In the genomic region with DNA sequence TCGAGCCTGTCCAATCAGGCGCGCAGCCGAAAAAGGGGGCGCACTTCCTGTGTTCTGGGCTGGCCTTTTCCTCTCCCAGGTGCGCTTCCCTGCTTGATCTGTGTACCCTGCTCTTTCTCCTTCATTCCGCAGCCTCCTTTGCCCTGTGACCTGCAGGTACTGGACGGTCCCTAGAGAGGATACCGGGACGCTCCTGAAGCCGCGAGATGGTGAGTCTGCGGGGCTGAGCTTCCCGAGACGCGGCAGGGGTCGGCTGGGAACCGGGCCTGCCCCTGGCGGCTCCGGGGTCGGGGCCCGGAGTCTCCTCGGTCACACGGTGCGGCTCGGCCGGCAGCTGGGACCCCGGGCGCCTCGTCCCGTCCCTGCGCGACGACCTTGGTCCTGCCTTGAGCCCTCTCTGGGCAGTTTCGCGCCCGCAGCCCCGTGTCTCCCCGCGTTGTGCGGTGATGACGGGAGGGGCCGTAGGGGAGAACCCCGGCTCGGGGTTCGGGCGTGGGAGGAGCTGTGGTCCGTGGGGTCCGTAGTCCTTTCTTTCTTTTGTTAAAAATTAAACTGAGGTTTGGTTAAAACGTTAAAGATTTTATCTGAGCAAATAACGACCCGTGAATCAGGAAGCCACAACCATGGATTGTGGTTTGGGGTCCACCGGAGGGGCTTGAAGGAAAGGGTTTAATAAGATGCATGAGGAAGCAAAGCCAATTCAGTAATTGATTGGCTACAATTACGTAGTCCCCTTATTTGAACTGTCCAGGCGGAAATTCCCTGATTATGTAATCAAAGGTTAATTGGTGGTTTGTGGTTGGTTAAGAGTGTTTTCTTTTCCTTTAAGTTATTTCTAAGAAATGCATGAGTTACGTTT, we compare ENCODE assay signal across 1 cellular context.
TF ChIP-seq lines count a peak whose summit lies in the region.

No MANE protein-coding gene starts in this region.

TF ChIP-seq in HepG2, 621 proteins besides CTCF, POLR2A, EP300 and RAD21 (continued from another document and continues in another):
- TF ChIP-seq, protein P1, sequence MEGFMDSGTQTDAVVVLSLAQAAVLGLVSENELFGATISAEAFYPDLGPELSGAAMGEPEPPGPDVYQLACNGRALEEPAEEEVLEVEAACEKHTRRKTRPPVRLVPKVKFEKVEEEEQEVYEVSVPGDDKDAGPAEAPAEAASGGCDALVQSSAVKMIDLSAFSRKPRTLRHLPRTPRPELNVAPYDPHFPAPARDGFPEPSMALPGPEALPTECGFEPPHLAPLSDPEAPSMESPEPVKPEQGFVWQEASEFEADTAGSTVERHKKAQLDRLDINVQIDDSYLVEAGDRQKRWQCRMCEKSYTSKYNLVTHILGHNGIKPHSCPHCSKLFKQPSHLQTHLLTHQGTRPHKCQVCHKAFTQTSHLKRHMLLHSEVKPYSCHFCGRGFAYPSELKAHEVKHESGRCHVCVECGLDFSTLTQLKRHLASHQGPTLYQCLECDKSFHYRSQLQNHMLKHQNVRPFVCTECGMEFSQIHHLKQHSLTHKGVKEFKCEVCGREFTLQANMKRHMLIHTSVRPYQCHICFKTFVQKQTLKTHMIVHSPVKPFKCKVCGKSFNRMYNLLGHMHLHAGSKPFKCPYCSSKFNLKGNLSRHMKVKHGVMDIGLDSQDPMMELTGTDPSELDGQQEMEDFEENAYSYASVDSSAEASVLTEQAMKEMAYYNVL (CRISPR knock-in tag; IDR thresholded peaks at IDR 0.05; ENCODE audit: borderline replicate concordance) = peak; percentile 93
- TF ChIP-seq MATR3 (CRISPR knock-in tag; IDR thresholded peaks at IDR 0.05) (no peak), ZNF121 (CRISPR knock-in tag; IDR thresholded peaks at IDR 0.05) (0 out of 2 replicates have a peak, but pooled peaks have one; percentile 23), SRSF4 (IDR thresholded peaks at IDR 0.05; ENCODE audit: low read depth, low read length, poor library complexity, severe bottlenecking) (no peak), ATRX (CRISPR knock-in tag; IDR thresholded peaks at IDR 0.05; ENCODE audit: borderline replicate concordance) (no peak), SALL1 (CRISPR knock-in tag; IDR thresholded peaks at IDR 0.05) (peak; percentile 90), ZNF749 (CRISPR knock-in tag; IDR thresholded peaks at IDR 0.05; ENCODE audit: borderline replicate concordance) (peak; percentile 61; the same call in 1 of the 2 replicates), ZBTB8A (CRISPR knock-in tag; IDR thresholded peaks at IDR 0.05; ENCODE audit: borderline replicate concordance, low read depth) (no peak), ZNF746 (CRISPR knock-in tag; IDR thresholded peaks at IDR 0.05) (no peak), TBP (CRISPR knock-in tag; IDR thresholded peaks at IDR 0.05) (no peak), SUZ12 (IDR thresholded peaks at IDR 0.05; ENCODE audit: low read depth, low read length) (no peak), RBAK (CRISPR knock-in tag; IDR thresholded peaks at IDR 0.05) (0 out of 2 replicates have a peak, but pooled peaks have one; percentile 26), ZNF451 (CRISPR knock-in tag; IDR thresholded peaks at IDR 0.05) (peak; percentile 87; the same call in 1 of the 2 replicates), ZNF616 (CRISPR knock-in tag; IDR thresholded peaks at IDR 0.05; ENCODE audit: low read depth) (peak; percentile 68; the same call in 1 of the 2 replicates), AHR (CRISPR knock-in tag; IDR thresholded peaks at IDR 0.05) (no peak), MED1 (CRISPR knock-in tag; IDR thresholded peaks at IDR 0.05) (peak; percentile 59), ZFP36 (IDR thresholded peaks at IDR 0.05; ENCODE audit: borderline replicate concordance, low read depth, low read length, partially characterized antibody) (no peak), MAFG (CRISPR knock-in tag; IDR thresholded peaks at IDR 0.05) (no peak)
- TF ChIP-seq, protein P2, sequence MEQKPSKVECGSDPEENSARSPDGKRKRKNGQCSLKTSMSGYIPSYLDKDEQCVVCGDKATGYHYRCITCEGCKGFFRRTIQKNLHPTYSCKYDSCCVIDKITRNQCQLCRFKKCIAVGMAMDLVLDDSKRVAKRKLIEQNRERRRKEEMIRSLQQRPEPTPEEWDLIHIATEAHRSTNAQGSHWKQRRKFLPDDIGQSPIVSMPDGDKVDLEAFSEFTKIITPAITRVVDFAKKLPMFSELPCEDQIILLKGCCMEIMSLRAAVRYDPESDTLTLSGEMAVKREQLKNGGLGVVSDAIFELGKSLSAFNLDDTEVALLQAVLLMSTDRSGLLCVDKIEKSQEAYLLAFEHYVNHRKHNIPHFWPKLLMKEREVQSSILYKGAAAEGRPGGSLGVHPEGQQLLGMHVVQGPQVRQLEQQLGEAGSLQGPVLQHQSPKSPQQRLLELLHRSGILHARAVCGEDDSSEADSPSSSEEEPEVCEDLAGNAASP (CRISPR knock-in tag; IDR thresholded peaks at IDR 0.05; ENCODE audit: borderline replicate concordance) = peak; percentile 31; the same call in 1 of the 2 replicates
- TF ChIP-seq, protein P3, sequence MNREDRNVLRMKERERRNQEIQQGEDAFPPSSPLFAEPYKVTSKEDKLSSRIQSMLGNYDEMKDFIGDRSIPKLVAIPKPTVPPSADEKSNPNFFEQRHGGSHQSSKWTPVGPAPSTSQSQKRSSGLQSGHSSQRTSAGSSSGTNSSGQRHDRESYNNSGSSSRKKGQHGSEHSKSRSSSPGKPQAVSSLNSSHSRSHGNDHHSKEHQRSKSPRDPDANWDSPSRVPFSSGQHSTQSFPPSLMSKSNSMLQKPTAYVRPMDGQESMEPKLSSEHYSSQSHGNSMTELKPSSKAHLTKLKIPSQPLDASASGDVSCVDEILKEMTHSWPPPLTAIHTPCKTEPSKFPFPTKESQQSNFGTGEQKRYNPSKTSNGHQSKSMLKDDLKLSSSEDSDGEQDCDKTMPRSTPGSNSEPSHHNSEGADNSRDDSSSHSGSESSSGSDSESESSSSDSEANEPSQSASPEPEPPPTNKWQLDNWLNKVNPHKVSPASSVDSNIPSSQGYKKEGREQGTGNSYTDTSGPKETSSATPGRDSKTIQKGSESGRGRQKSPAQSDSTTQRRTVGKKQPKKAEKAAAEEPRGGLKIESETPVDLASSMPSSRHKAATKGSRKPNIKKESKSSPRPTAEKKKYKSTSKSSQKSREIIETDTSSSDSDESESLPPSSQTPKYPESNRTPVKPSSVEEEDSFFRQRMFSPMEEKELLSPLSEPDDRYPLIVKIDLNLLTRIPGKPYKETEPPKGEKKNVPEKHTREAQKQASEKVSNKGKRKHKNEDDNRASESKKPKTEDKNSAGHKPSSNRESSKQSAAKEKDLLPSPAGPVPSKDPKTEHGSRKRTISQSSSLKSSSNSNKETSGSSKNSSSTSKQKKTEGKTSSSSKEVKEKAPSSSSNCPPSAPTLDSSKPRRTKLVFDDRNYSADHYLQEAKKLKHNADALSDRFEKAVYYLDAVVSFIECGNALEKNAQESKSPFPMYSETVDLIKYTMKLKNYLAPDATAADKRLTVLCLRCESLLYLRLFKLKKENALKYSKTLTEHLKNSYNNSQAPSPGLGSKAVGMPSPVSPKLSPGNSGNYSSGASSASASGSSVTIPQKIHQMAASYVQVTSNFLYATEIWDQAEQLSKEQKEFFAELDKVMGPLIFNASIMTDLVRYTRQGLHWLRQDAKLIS (CRISPR knock-in tag; IDR thresholded peaks at IDR 0.05) = no peak; the same call in 1 of the 2 replicates
- TF ChIP-seq, protein P4, sequence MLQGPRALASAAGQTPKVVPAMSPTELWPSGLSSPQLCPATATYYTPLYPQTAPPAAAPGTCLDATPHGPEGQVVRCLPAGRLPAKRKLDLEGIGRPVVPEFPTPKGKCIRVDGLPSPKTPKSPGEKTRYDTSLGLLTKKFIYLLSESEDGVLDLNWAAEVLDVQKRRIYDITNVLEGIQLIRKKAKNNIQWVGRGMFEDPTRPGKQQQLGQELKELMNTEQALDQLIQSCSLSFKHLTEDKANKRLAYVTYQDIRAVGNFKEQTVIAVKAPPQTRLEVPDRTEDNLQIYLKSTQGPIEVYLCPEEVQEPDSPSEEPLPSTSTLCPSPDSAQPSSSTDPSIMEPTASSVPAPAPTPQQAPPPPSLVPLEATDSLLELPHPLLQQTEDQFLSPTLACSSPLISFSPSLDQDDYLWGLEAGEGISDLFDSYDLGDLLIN (CRISPR knock-in tag; IDR thresholded peaks at IDR 0.05; ENCODE audit: borderline replicate concordance) = 0 out of 2 replicates have a peak, but pooled peaks have one; percentile 53
- TF ChIP-seq, protein P5, sequence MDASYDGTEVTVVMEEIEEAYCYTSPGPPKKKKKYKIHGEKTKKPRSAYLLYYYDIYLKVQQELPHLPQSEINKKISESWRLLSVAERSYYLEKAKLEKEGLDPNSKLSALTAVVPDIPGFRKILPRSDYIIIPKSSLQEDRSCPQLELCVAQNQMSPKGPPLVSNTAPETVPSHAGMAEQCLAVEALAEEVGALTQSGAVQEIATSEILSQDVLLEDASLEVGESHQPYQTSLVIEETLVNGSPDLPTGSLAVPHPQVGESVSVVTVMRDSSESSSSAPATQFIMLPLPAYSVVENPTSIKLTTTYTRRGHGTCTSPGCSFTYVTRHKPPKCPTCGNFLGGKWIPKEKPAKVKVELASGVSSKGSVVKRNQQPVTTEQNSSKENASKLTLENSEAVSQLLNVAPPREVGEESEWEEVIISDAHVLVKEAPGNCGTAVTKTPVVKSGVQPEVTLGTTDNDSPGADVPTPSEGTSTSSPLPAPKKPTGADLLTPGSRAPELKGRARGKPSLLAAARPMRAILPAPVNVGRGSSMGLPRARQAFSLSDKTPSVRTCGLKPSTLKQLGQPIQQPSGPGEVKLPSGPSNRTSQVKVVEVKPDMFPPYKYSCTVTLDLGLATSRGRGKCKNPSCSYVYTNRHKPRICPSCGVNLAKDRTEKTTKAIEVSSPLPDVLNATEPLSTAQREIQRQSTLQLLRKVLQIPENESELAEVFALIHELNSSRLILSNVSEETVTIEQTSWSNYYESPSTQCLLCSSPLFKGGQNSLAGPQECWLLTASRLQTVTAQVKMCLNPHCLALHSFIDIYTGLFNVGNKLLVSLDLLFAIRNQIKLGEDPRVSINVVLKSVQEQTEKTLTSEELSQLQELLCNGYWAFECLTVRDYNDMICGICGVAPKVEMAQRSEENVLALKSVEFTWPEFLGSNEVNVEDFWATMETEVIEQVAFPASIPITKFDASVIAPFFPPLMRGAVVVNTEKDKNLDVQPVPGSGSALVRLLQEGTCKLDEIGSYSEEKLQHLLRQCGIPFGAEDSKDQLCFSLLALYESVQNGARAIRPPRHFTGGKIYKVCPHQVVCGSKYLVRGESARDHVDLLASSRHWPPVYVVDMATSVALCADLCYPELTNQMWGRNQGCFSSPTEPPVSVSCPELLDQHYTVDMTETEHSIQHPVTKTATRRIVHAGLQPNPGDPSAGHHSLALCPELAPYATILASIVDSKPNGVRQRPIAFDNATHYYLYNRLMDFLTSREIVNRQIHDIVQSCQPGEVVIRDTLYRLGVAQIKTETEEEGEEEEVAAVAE (CRISPR knock-in tag; IDR thresholded peaks at IDR 0.05; ENCODE audit: borderline replicate concordance) = no peak; the same call in 1 of the 2 replicates
- TF ChIP-seq, protein P6, sequence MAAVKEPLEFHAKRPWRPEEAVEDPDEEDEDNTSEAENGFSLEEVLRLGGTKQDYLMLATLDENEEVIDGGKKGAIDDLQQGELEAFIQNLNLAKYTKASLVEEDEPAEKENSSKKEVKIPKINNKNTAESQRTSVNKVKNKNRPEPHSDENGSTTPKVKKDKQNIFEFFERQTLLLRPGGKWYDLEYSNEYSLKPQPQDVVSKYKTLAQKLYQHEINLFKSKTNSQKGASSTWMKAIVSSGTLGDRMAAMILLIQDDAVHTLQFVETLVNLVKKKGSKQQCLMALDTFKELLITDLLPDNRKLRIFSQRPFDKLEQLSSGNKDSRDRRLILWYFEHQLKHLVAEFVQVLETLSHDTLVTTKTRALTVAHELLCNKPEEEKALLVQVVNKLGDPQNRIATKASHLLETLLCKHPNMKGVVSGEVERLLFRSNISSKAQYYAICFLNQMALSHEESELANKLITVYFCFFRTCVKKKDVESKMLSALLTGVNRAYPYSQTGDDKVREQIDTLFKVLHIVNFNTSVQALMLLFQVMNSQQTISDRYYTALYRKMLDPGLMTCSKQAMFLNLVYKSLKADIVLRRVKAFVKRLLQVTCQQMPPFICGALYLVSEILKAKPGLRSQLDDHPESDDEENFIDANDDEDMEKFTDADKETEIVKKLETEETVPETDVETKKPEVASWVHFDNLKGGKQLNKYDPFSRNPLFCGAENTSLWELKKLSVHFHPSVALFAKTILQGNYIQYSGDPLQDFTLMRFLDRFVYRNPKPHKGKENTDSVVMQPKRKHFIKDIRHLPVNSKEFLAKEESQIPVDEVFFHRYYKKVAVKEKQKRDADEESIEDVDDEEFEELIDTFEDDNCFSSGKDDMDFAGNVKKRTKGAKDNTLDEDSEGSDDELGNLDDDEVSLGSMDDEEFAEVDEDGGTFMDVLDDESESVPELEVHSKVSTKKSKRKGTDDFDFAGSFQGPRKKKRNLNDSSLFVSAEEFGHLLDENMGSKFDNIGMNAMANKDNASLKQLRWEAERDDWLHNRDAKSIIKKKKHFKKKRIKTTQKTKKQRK (IDR thresholded peaks at IDR 0.05; ENCODE audit: low read length) = no peak
- TF ChIP-seq, protein P7, sequence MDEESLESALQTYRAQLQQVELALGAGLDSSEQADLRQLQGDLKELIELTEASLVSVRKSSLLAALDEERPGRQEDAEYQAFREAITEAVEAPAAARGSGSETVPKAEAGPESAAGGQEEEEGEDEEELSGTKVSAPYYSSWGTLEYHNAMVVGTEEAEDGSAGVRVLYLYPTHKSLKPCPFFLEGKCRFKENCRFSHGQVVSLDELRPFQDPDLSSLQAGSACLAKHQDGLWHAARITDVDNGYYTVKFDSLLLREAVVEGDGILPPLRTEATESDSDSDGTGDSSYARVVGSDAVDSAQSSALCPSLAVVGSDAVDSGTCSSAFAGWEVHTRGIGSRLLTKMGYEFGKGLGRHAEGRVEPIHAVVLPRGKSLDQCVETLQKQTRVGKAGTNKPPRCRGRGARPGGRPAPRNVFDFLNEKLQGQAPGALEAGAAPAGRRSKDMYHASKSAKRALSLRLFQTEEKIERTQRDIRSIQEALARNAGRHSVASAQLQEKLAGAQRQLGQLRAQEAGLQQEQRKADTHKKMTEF (CRISPR knock-in tag; IDR thresholded peaks at IDR 0.05) = peak; percentile 94
- TF ChIP-seq, protein P8, sequence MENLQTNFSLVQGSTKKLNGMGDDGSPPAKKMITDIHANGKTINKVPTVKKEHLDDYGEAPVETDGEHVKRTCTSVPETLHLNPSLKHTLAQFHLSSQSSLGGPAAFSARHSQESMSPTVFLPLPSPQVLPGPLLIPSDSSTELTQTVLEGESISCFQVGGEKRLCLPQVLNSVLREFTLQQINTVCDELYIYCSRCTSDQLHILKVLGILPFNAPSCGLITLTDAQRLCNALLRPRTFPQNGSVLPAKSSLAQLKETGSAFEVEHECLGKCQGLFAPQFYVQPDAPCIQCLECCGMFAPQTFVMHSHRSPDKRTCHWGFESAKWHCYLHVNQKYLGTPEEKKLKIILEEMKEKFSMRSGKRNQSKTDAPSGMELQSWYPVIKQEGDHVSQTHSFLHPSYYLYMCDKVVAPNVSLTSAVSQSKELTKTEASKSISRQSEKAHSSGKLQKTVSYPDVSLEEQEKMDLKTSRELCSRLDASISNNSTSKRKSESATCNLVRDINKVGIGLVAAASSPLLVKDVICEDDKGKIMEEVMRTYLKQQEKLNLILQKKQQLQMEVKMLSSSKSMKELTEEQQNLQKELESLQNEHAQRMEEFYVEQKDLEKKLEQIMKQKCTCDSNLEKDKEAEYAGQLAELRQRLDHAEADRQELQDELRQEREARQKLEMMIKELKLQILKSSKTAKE (CRISPR knock-in tag; IDR thresholded peaks at IDR 0.05; ENCODE audit: borderline replicate concordance) = peak; percentile 48; the same call in 1 of the 2 replicates
